In genomic region chr18:13444430-13445240, GRCh38 we compare ENCODE assay signal across 20 cellular contexts.
DNase-seq lines count a peak whose midpoint lies in the region; FAIRE-seq and TF ChIP-seq lines count a peak whose summit lies in the region.
"Had no signal": no experiment of that assay in that cellular context is flagged by ENCODE, and none has a peak within 500 bp of the region (broad histone marks: within the 10 kb centered on the region; RNA-seq: fewer than 3 reads in every experiment).

No MANE protein-coding gene starts in this region.

- H3K4me2 ChIP-seq in H1 (ENCODE audit: insufficient read depth in 1 of 2, low read depth in 2 of 2, low read length in 2 of 2) (no peak overlapping the region; a peak in 1 of 4 replicates), neuronal stem cell (ENCODE audit: insufficient read depth, low read length, poor library complexity, severe bottlenecking) (no peak overlapping the region)

- H3K18ac ChIP-seq in H1 (ENCODE audit: extremely low read depth, low read length) = no peak overlapping the region
- no peak overlapping the region for H3K18ac ChIP-seq in neuronal stem cell (ENCODE audit: low read length)

- H3K27ac ChIP-seq in H1 (ENCODE audit: low read depth, low read length) (no peak overlapping the region), neuronal stem cell (replicated peaks; ENCODE audit: low read length) (no peak overlapping the region)
- H3K27ac ChIP-seq: Peyer's patch had no signal

- H3K79me1 ChIP-seq in H1 (ENCODE audit: low read depth, low read length) (no peaks in the 10 kb centered on the region), neuronal stem cell (ENCODE audit: low read depth, low read length) (peaks cover 3% of the 10 kb centered on the region)

- H2BK20ac ChIP-seq in H1 (ENCODE audit: low read length) = no peak overlapping the region

- H3K4me3 ChIP-seq in H1 (ENCODE audit: extremely low read depth in 1 of 4, insufficient read depth in 2 of 4, low read depth in 3 of 4, low read length in 4 of 4) = no peak overlapping the region
- no peak overlapping the region for H3K4me3 ChIP-seq in neuronal stem cell (ENCODE audit: low read length in 2 of 2)
- no peak overlapping the region for H3K4me3 ChIP-seq in BE2C (ENCODE audit: low read depth, low read length)
- H3K4me3 ChIP-seq: MG63, Peyer's patch had no signal

- no peak overlapping the region; the same call in 1 of the 2 replicates for H2AK5ac ChIP-seq in H1 (ENCODE audit: low read depth, low read length)
- H2AK5ac ChIP-seq in neuronal stem cell (ENCODE audit: low read depth, low read length) = no peak overlapping the region

- peaks cover 3% of the 10 kb centered on the region; the same call in 1 of the 2 replicates for H3K23me2 ChIP-seq in H1 (ENCODE audit: low read depth, low read length)

- H4K5ac ChIP-seq in H1 (ENCODE audit: insufficient read length, low read depth, low read length) = no peak overlapping the region

- H4K91ac ChIP-seq in H1 (replicated peaks; ENCODE audit: insufficient read length, low read length) = no peak overlapping the region
- no peak overlapping the region for H4K91ac ChIP-seq in neuronal stem cell (ENCODE audit: low read depth, low read length, poor library complexity)

- peaks cover 2 to 11% (median 3%) of the 10 kb centered on the region in 4 experiments; a peak in 4 of 7 replicates for H3K4me1 ChIP-seq in H1 (replicated peaks in 1 of 4; ENCODE audit: control insufficient read depth in 3 of 4, insufficient read depth in 4 of 4, low read length in 3 of 4)
- H3K4me1 ChIP-seq in neuronal stem cell (ENCODE audit: control insufficient read depth in 2 of 2, insufficient read depth in 1 of 2, low read depth in 1 of 2, low read length in 2 of 2) = peaks cover 0 to 8% of the 10 kb centered on the region in 2 donors
- H3K4me1 ChIP-seq in BE2C = no peaks in the 10 kb centered on the region

- POLR2A ChIA-PET in H1 (lab: Charles Lee; ENCODE audit: partially characterized antibody) = no interaction called here

- no peak for TF ChIP-seq CTCF in H1 (IDR thresholded peaks at IDR 0.05; ENCODE audit: control extremely low read depth in 1 of 3, insufficient read depth in 1 of 3, low read depth in 1 of 3, low read length in 3 of 3)
- no peak for TF ChIP-seq CTCF in BE2C (IDR thresholded peaks at IDR 0.05; ENCODE audit: low read depth, low read length)

- H2BK5ac ChIP-seq in H1 (ENCODE audit: low read depth, low read length) = no peak overlapping the region
- H2BK5ac ChIP-seq in neuronal stem cell (ENCODE audit: low read length) = no peak overlapping the region

- H3K4ac ChIP-seq in H1 (replicated peaks; ENCODE audit: insufficient read length, low read depth, low read length) (no peak overlapping the region), neuronal stem cell (ENCODE audit: low read length) (no peak overlapping the region)

- no peak overlapping the region for H3K4me3 Mint-ChIP-seq in activated naive CD8-positive, alpha-beta T cell
- H3K4me3 Mint-ChIP-seq in activated naive CD8-positive, alpha-beta T cell treated with anti-CD3 and anti-CD28 coated beads for 36 hours = no peak overlapping the region
- H3K4me3 Mint-ChIP-seq: HFFc6 had no signal

- no peaks in the 10 kb centered on the region for H3K27me3 Mint-ChIP-seq in activated naive CD8-positive, alpha-beta T cell
- no peaks in the 10 kb centered on the region for H3K27me3 Mint-ChIP-seq in activated naive CD8-positive, alpha-beta T cell treated with anti-CD3 and anti-CD28 coated beads for 36 hours

- peaks cover 34% of the 10 kb centered on the region for H3K4me1 Mint-ChIP-seq in activated naive CD8-positive, alpha-beta T cell (ENCODE audit: low read depth)
- H3K4me1 Mint-ChIP-seq in activated naive CD8-positive, alpha-beta T cell treated with anti-CD3 and anti-CD28 coated beads for 36 hours = peaks cover 25% of the 10 kb centered on the region

- H2BK120ac ChIP-seq in H1 (replicated peaks; ENCODE audit: low read depth, low read length) (no peak overlapping the region), neuronal stem cell (ENCODE audit: low read depth, low read length) (no peak overlapping the region)

- TF ChIP-seq POLR2A in H1 (IDR thresholded peaks at IDR 0.05; ENCODE audit: control extremely low read depth in 1 of 2, low read depth in 2 of 2, low read length in 2 of 2) = no peak

- H3K9me3 Mint-ChIP-seq in activated naive CD8-positive, alpha-beta T cell (ENCODE audit: low read depth) = no peaks in the 10 kb centered on the region
- H3K9me3 Mint-ChIP-seq in activated naive CD8-positive, alpha-beta T cell treated with anti-CD3 and anti-CD28 coated beads for 36 hours = no peaks in the 10 kb centered on the region

- TF ChIP-seq EP300 in H1 (IDR thresholded peaks at IDR 0.05; ENCODE audit: borderline replicate concordance in 1 of 2, low read depth in 2 of 2, low read length in 2 of 2) = no peak

- H3K14ac ChIP-seq in H1 (ENCODE audit: insufficient read length) = no peak overlapping the region
- H3K14ac ChIP-seq in neuronal stem cell (ENCODE audit: low read length) = no peak overlapping the region

- H3K36me3 ChIP-seq in H1 (ENCODE audit: control insufficient read depth in 2 of 4, insufficient read depth in 4 of 4, low read length in 3 of 4) (no peaks in the 10 kb centered on the region), neuronal stem cell (replicated peaks in 1 of 2; ENCODE audit: control insufficient read depth in 2 of 2, insufficient read depth in 2 of 2, low read length in 2 of 2) (peaks cover 0 to 2% of the 10 kb centered on the region in 2 donors), BE2C (no peaks in the 10 kb centered on the region)
- H3K36me3 ChIP-seq: MG63 had no signal

- peak overlapping the region; percentile 56; the same call in 1 of the 2 replicates for H2BK12ac ChIP-seq in H1 (ENCODE audit: low read depth, low read length)
- H2BK12ac ChIP-seq in neuronal stem cell (ENCODE audit: low read length) = no peak overlapping the region

- DNase-seq in activated naive CD8-positive, alpha-beta T cell treated with anti-CD3 and anti-CD28 coated beads for 36 hours = no peak
- DNase-seq in H1 (ENCODE audit: low read depth in 1 of 2, low spot score in 2 of 2) (no peak), neuronal stem cell (ENCODE audit: low spot score) (no peak), NCI-H1048 (lab: John Stamatoyannopoulos, UW) (no peak), NK-92 (lab: John Stamatoyannopoulos, UW; ENCODE audit: unreplicated experiment) (no peak), BE2C (no peak)
- DNase-seq: DMS79; H7; HFFc6; Karpas-422; MG63; NCI-H1092; NCI-H146; NCI-H2029 treated with DMSO at 0.1 percent for 48 hours; NCI-H446 treated with DMSO at 0.1 percent for 48 hours; NCI-H69; NK-92 treated with Interleukin-12 subunit alpha and Interleukin-12 subunit beta, amount 100 ng/mL, for 24 hours; Peyer's patch had no signal

- no peak overlapping the region for H4K8ac ChIP-seq in H1 (ENCODE audit: extremely low read depth, insufficient read depth, low read length)
- H4K8ac ChIP-seq in neuronal stem cell (ENCODE audit: low read depth, low read length) = no peak overlapping the region

- TF ChIP-seq RAD21 in H1 (IDR thresholded peaks at IDR 0.05 in 1 of 2, conservative IDR thresholded peaks at IDR 0.05 in 1 of 2; ENCODE audit: low read depth in 2 of 2, low read length in 2 of 2) = no peak

- H3K36me3 Mint-ChIP-seq in activated naive CD8-positive, alpha-beta T cell = peaks cover 4% of the 10 kb centered on the region
- peaks cover 7% of the 10 kb centered on the region for H3K36me3 Mint-ChIP-seq in activated naive CD8-positive, alpha-beta T cell treated with anti-CD3 and anti-CD28 coated beads for 36 hours

- H3K9ac ChIP-seq in H1 (replicated peaks in 1 of 4; ENCODE audit: extremely low read depth in 1 of 4, low read depth in 3 of 4, low read length in 3 of 4) = no peak overlapping the region
- no peak overlapping the region for H3K9ac ChIP-seq in neuronal stem cell (ENCODE audit: low read depth, low read length, poor library complexity)

- no peaks in the 10 kb centered on the region for H3K27me3 ChIP-seq in H1 (replicated peaks in 1 of 4; ENCODE audit: control insufficient read depth in 3 of 4, extremely low read depth in 1 of 4, insufficient read depth in 3 of 4, low read length in 3 of 4)
- peaks cover 0 to 53% (median 14%) of the 10 kb centered on the region in 3 experiments for H3K27me3 ChIP-seq in neuronal stem cell (ENCODE audit: control insufficient read depth in 3 of 3, insufficient read depth in 3 of 3, low read depth in 1 of 3, low read length in 3 of 3)
- no peaks in the 10 kb centered on the region for H3K27me3 ChIP-seq in BE2C
- H3K27me3 ChIP-seq: MG63, Peyer's patch had no signal

- CTCF ChIA-PET in H1 (lab: Charles Lee; ENCODE audit: partially characterized antibody) = no interaction called here

- no peak overlapping the region for H3K56ac ChIP-seq in H1 (replicated peaks; ENCODE audit: insufficient read length, low read depth, low read length)

- no peaks in the 10 kb centered on the region for H3K79me2 ChIP-seq in H1 (ENCODE audit: control insufficient read depth in 1 of 2, insufficient read depth in 2 of 2, low read length in 2 of 2)

- H3K9me3 ChIP-seq in H1 (ENCODE audit: insufficient read depth in 2 of 2, low read depth in 1 of 2, low read length in 1 of 2) (no peaks in the 10 kb centered on the region), neuronal stem cell (replicated peaks in 1 of 2; ENCODE audit: control insufficient read depth in 2 of 2, insufficient read depth in 1 of 2, low read depth in 1 of 2, low read length in 2 of 2) (peaks cover 0 to 1% of the 10 kb centered on the region in 2 donors), BE2C (no peaks in the 10 kb centered on the region)
- H3K9me3 ChIP-seq: MG63, Peyer's patch had no signal

- peak overlapping the region; percentile 16 for H3K27ac Mint-ChIP-seq in activated naive CD8-positive, alpha-beta T cell
- no peak overlapping the region for H3K27ac Mint-ChIP-seq in activated naive CD8-positive, alpha-beta T cell treated with anti-CD3 and anti-CD28 coated beads for 36 hours
- H3K27ac Mint-ChIP-seq: HFFc6 had no signal

- H4K20me1 ChIP-seq in H1 (replicated peaks in 1 of 2; ENCODE audit: control insufficient read depth in 1 of 2, insufficient read depth in 2 of 2, low read length in 2 of 2) = peaks cover 0 to 4% of the 10 kb centered on the region in 2 experiments

- H2AFZ ChIP-seq in H1 (ENCODE audit: low read length) (no peak overlapping the region), neuronal stem cell (ENCODE audit: low read length) (no peak overlapping the region)

- H3K23ac ChIP-seq in H1 (ENCODE audit: insufficient read length) = no peak overlapping the region
- H3K23ac ChIP-seq in neuronal stem cell (ENCODE audit: low read depth, low read length, poor library complexity) = peak overlapping the region; percentile 83

- 91% methylated on average over 8 of the region's 8 CpGs; no CpG with 5 or more reads in 1 of the 2 experiments for WGBS in H1 (ENCODE audit: extremely low coverage in 1 of 2, insufficient coverage in 1 of 2, insufficient read length in 1 of 2, insufficient replicate concordance in 2 of 2, low coverage in 1 of 2, low lambda C conversion rate in 2 of 2, missing lambda C conversion rate in 1 of 2), 2 experiments
- no CpG with 5 or more reads among the region's 8 CpGs for WGBS in neuronal stem cell (ENCODE audit: extremely low coverage in 2 of 2, insufficient read length in 2 of 2, insufficient replicate concordance in 1 of 2), 2 donors

- H2BK15ac ChIP-seq in H1 (ENCODE audit: low read length) (no peak overlapping the region; the same call in 1 of the 2 replicates), neuronal stem cell (ENCODE audit: low read length) (no peak overlapping the region)

- no peak for FAIRE-seq in H1 (lab: Jason Lieb, UNC)
- FAIRE-seq: A204.1 had no signal
